In the genomic region with DNA sequence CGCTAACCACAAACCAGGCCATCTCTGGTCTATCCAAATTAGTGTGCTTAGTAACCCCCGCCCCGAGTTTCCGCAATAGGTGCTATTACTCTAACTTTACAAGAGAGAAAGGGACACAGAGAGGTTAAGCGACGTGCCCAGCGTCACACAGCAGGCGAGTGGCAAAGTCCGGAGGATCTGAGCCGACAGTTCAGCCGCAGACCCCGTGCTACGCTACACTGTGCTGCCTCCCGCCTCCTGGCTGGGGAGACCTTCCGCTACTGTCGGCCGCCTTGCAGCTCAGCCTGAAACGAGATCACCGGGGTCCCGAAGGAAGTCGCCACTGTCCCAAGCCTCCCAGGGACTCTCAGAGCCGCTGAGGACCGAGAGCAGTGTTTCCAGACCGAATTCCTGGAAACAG, we compare ENCODE assay signal across 8 cellular contexts. TPM values are rescaled to one million over a fixed set of nuclear protein-coding genes. Genes with fewer than 3 reads are reported as not detected.
DNase-seq lines count a peak whose midpoint lies in the region; ATAC-seq and TF ChIP-seq lines count a peak whose summit lies in the region.

No MANE protein-coding gene starts in this region.

- no peaks in the 10 kb centered on the region for H3K27me3 ChIP-seq in gastroesophageal sphincter
- no peaks in the 10 kb centered on the region for H3K27me3 ChIP-seq in gastrocnemius medialis

- in situ Hi-C loops in gastrocnemius medialis (cut with MboI; ENCODE audit: low sequenced_read_pairs in 4 of 4) = no loop called here

- TF ChIP-seq POLR2A in gastroesophageal sphincter (IDR thresholded peaks at IDR 0.05) (no peak), gastrocnemius medialis (IDR thresholded peaks at IDR 0.05) (no peak)

- H3K27ac ChIP-seq in gastroesophageal sphincter = peak overlapping the region in 1 of 4 donors; percentile 80
- H3K27ac ChIP-seq in gastrocnemius medialis = peak overlapping the region in 3 of 4 donors; percentile 79 to 91 (median 88)

- intact Hi-C loops in gastrocnemius medialis (cut with DNase I; ENCODE audit: low total_unique reads) = loop anchor here (5.0 kb wide), 1 partner anchor 46 kb away; a partner anchor contains a TSS

- H3K9me3 Mint-ChIP-seq in T-cell = no peaks in the 10 kb centered on the region

- no peak for ATAC-seq in T-cell (replicated peaks in 1 of 4)
- no peak for ATAC-seq in gastroesophageal sphincter
- ATAC-seq in gastrocnemius medialis = no peak
- ATAC-seq in HG03139 (IDR thresholded peaks at IDR 0.05; ENCODE audit: unreplicated experiment) = no peak
- ATAC-seq in HG02852 (IDR thresholded peaks at IDR 0.05; ENCODE audit: unreplicated experiment) = no peak
- no peak for ATAC-seq in HG03045 (IDR thresholded peaks at IDR 0.05; ENCODE audit: unreplicated experiment)

- TF ChIP-seq CTCF in GM12875 (IDR thresholded peaks at IDR 0.05; ENCODE audit: borderline replicate concordance, insufficient read depth, low read depth, low read length) = no peak
- TF ChIP-seq CTCF in gastroesophageal sphincter (IDR thresholded peaks at IDR 0.05) = no peak
- no peak for TF ChIP-seq CTCF in gastrocnemius medialis (IDR thresholded peaks at IDR 0.05 in 4 of 5, conservative IDR thresholded peaks at IDR 0.05 in 1 of 5)

- POLR2A ChIA-PET in T-cell (lab: Charles Lee) = no interaction called here

- H3K9me3 ChIP-seq in gastroesophageal sphincter (no peaks in the 10 kb centered on the region), gastrocnemius medialis (no peaks in the 10 kb centered on the region)

- 55% methylated on average over 8 of the region's 24 CpGs; no CpG with 5 or more reads in 1 of the 2 donors for WGBS in gastroesophageal sphincter (ENCODE audit: low coverage in 1 of 2), 2 donors

- H3K27ac Mint-ChIP-seq in T-cell = peak overlapping the region; percentile 34 to 52

- CTCF ChIA-PET in T-cell (lab: Charles Lee) = no interaction called here

- H3K36me3 ChIP-seq in gastroesophageal sphincter (peaks cover 0 to 46% of the 10 kb centered on the region in 2 donors), gastrocnemius medialis (peaks cover 0 to 38% of the 10 kb centered on the region in 2 donors)

- DNase-seq in T-cell (no peak), gastrocnemius medialis (no peak), activated gamma-delta T cell (lab: John Stamatoyannopoulos, UW) (no peak)

- peaks cover 22% of the 10 kb centered on the region for H3K36me3 Mint-ChIP-seq in T-cell

- H3K4me1 Mint-ChIP-seq in T-cell = peaks cover 37 to 48% (median 40%) of the 10 kb centered on the region in 3 donors

- H3K4me3 ChIP-seq in GM12875 (ENCODE audit: low read depth, low read length) (peak overlapping the region; percentile 98), gastroesophageal sphincter (peak overlapping the region; percentile 68 to 100), gastrocnemius medialis (peak overlapping the region; percentile 85 to 99 (median 92))

- peaks cover 0 to 4% of the 10 kb centered on the region in 2 donors for H3K27me3 Mint-ChIP-seq in T-cell

- H3K4me3 Mint-ChIP-seq in T-cell = peak overlapping the region; percentile 82 to 85 (median 84)

- no peak for TF ChIP-seq EP300 in gastroesophageal sphincter (IDR thresholded peaks at IDR 0.05)

- H3K4me1 ChIP-seq in gastroesophageal sphincter (peaks cover 0 to 39% (median 22%) of the 10 kb centered on the region in 3 donors), gastrocnemius medialis (peaks cover 13 to 21% of the 10 kb centered on the region in 2 donors)

RNA-seq across cellular contexts. Expression of a gene that starts 0.8 kb away (rescaled TPM):
- total RNA-seq in T-cell = 100 to 1,000 TPM; 102 to 147 (median 131) TPM
- 10 to 100 TPM; 29.8 to 65.5 (median 41.4) TPM for total RNA-seq in gastroesophageal sphincter
- total RNA-seq in gastrocnemius medialis = 100 to 1,000 TPM in 1 of 4 donors, 10 to 100 TPM in 3; 44.3 to 108 (median 78.8) TPM

RNA-seq across cellular contexts. Expression of a gene that starts 27.1 kb away (rescaled TPM):
- total RNA-seq in T-cell (10 to 100 TPM; 52.0 to 80.1 (median 73.8) TPM), gastroesophageal sphincter (100 to 1,000 TPM in 1 of 4 donors, 10 to 100 TPM in 3; 64.6 to 104 (median 77.0) TPM), gastrocnemius medialis (100 to 1,000 TPM in 1 of 4 donors, 10 to 100 TPM in 3; 33.5 to 112 (median 75.3) TPM)

RNA-seq across cellular contexts. Expression of a gene that starts 44.1 kb away (rescaled TPM):
- total RNA-seq in T-cell = 1 to 10 TPM; 2.1 to 5.5 (median 3.2) TPM
- total RNA-seq in gastroesophageal sphincter = 10 to 100 TPM in 3 of 4 donors, 1 to 10 TPM in 1; 6.6 to 19.5 (median 15.0) TPM
- 1 to 10 TPM; 1.6 to 4.8 (median 2.4) TPM for total RNA-seq in gastrocnemius medialis

RNA-seq across cellular contexts. Expression of a gene that starts 52.6 kb away (rescaled TPM):
- total RNA-seq in T-cell (under 1 TPM in 3 of 5 donors, not detected in 2; 0.18 to 0.38 (median 0.33) TPM), gastroesophageal sphincter (1 to 10 TPM in 1 of 4 donors, under 1 TPM in 2, not detected in 1; 0.15 to 1.5 (median 0.31) TPM), gastrocnemius medialis (1 to 10 TPM in 3 of 4 donors, under 1 TPM in 1; 0.55 to 3.3 (median 1.3) TPM)
